Comparison of ENCODE assay signal across 21 cellular contexts in genomic region chr1:182377175-182377574, GRCh38. TPM values are rescaled to one million over a fixed set of nuclear protein-coding genes. Genes with fewer than 3 reads are reported as not detected.
DNase-seq lines count a peak whose midpoint lies in the region; ATAC-seq and TF ChIP-seq lines count a peak whose summit lies in the region.
"Had no signal": no experiment of that assay in that cellular context is flagged by ENCODE, and none has a peak within 500 bp of the region (broad histone marks: within the 10 kb centered on the region; RNA-seq: fewer than 3 reads in every experiment).

No MANE protein-coding gene starts in this region.

- no peaks in the 10 kb centered on the region for H3K9me3 Mint-ChIP-seq in activated CD8-positive, alpha-beta T cell treated with anti-CD3 and anti-CD28 coated beads, Interleukin-2, amount 10 ng/mL, durations not matched to agents 7 days and 5 days (ENCODE audit: insufficient read depth)

- H3K27ac Mint-ChIP-seq in activated CD8-positive, alpha-beta T cell treated with anti-CD3 and anti-CD28 coated beads, Interleukin-2, amount 10 ng/mL, durations not matched to agents 7 days and 5 days: no peak overlapping the region

- ATAC-seq in esophagus mucosa (peak; percentile 74), psoas muscle (peak in 2 of 4 donors; percentile 5 to 36), HG03354 (IDR thresholded peaks at IDR 0.05; ENCODE audit: poor library complexity, severe bottlenecking, unreplicated experiment) (no peak)
- ATAC-seq in activated CD8-positive, alpha-beta T cell treated with anti-CD3 and anti-CD28 coated beads, Interleukin-2, amount 10 ng/mL, durations not matched to agents 7 days and 5 days: no peak
- ATAC-seq: K562 had no signal

- H3K27me3 Mint-ChIP-seq in activated CD8-positive, alpha-beta T cell treated with anti-CD3 and anti-CD28 coated beads, Interleukin-2, amount 10 ng/mL, durations not matched to agents 7 days and 5 days (ENCODE audit: low read depth): peaks cover 1% of the 10 kb centered on the region

- peaks cover 11% of the 10 kb centered on the region for H3K4me1 ChIP-seq in psoas muscle
- H3K4me1 ChIP-seq: HAP-1 had no signal

- DNase-seq in ELR (ENCODE audit: low read depth) (peak; percentile 43), NCI-H226 (peak; percentile 29), psoas muscle (no peak), activated gamma-delta T cell treated with Interleukin-2 at 50 U/mL for 16 hours (no peak), OCI-M2 (lab: John Stamatoyannopoulos, UW; ENCODE audit: unreplicated experiment) (no peak)
- DNase-seq in activated CD8-positive, alpha-beta T cell treated with anti-CD3 and anti-CD28 coated beads, Interleukin-2, amount 10 ng/mL, durations not matched to agents 7 days and 5 days: no peak
- DNase-seq: DMS79, MV-4-11, NCI-H1694 treated with DMSO at 0.1 percent for 48 hours, NCI-H2107, NCI-H524, NCI-H82, OCI-M1 had no signal

- no peak overlapping the region for H3K4me3 Mint-ChIP-seq in activated CD8-positive, alpha-beta T cell treated with anti-CD3 and anti-CD28 coated beads, Interleukin-2, amount 10 ng/mL, durations not matched to agents 7 days and 5 days

- H3K27me3 ChIP-seq in psoas muscle (ENCODE audit: insufficient read depth in 3 of 3, low read length in 2 of 3): no peaks in the 10 kb centered on the region

- intact Hi-C loops in psoas muscle (cut with DNase I): no loop called here

- POLR2A ChIA-PET in activated CD8-positive, alpha-beta T cell treated with anti-CD3 and anti-CD28 coated beads, Interleukin-2, amount 10 ng/mL, durations not matched to agents 7 days and 5 days (lab: Charles Lee): no interaction called here

- H3K36me3 Mint-ChIP-seq in activated CD8-positive, alpha-beta T cell treated with anti-CD3 and anti-CD28 coated beads, Interleukin-2, amount 10 ng/mL, durations not matched to agents 7 days and 5 days (ENCODE audit: low read depth): peaks cover 5% of the 10 kb centered on the region

- no peaks in the 10 kb centered on the region for H3K9me3 ChIP-seq in psoas muscle
- H3K9me3 ChIP-seq: HAP-1 had no signal

- peaks cover 0 to 6% of the 10 kb centered on the region in 2 donors for H3K36me3 ChIP-seq in psoas muscle (ENCODE audit: insufficient read depth in 1 of 2, low read depth in 1 of 2)

- no peak overlapping the region for H3K4me3 ChIP-seq in psoas muscle
- H3K4me3 ChIP-seq: HAP-1, K562 had no signal

- H3K4me1 Mint-ChIP-seq in activated CD8-positive, alpha-beta T cell treated with anti-CD3 and anti-CD28 coated beads, Interleukin-2, amount 10 ng/mL, durations not matched to agents 7 days and 5 days (ENCODE audit: low read depth): peaks cover 1% of the 10 kb centered on the region

- TF ChIP-seq CTCF in psoas muscle (IDR thresholded peaks at IDR 0.05): no peak

- peak overlapping the region; percentile 72 for H3K27ac ChIP-seq in psoas muscle
- H3K27ac ChIP-seq: C4-2B had no signal

- CTCF ChIA-PET in activated CD8-positive, alpha-beta T cell treated with anti-CD3 and anti-CD28 coated beads, Interleukin-2, amount 10 ng/mL, durations not matched to agents 7 days and 5 days (lab: Charles Lee): interaction anchor here (0.9 to 1.9 kb wide), 4 partner anchors 13 to 292 kb away, joined by 3 to 8 read pairs (median 4); no protein-coding TSS in a partner anchor

RNA-seq across cellular contexts. Expression of gene GLUL, which starts 14.4 kb away (rescaled TPM):
- 435 TPM for total RNA-seq in esophagus mucosa
- total RNA-seq in psoas muscle: 1,000 to 10,000 TPM; 1,167 to 6,689 (median 3,344) TPM
- 1,000 to 10,000 TPM; 1,157 to 3,633 (median 2,051) TPM for polyA plus RNA-seq in psoas muscle
- 10 to 100 TPM; 97.5 to 98.0 TPM for total RNA-seq in activated CD8-positive, alpha-beta T cell treated with anti-CD3 and anti-CD28 coated beads, Interleukin-2, amount 10 ng/mL, durations not matched to agents 7 days and 5 days

RNA-seq across cellular contexts. Expression of gene TEDDM1, which starts 23.3 kb away (rescaled TPM):
- total RNA-seq in esophagus mucosa: not detected
- not detected for total RNA-seq in psoas muscle
- polyA plus RNA-seq in psoas muscle: not detected
- not detected for total RNA-seq in activated CD8-positive, alpha-beta T cell treated with anti-CD3 and anti-CD28 coated beads, Interleukin-2, amount 10 ng/mL, durations not matched to agents 7 days and 5 days
- total RNA-seq: A673, G401, K562, SK-MEL-5 had no signal
- polyA plus RNA-seq: K562 had no signal

Comparison
In these comparisons a context has a peak if more than half of its experiments do, and no peak if none do; other contexts are left out.
1. DNase-seq: peak in ELR (single experiment) and NCI-H226 (single experiment); none in psoas muscle (0 of 2), activated CD8-positive, alpha-beta T cell treated with anti-CD3 and anti-CD28 coated beads, Interleukin-2, amount 10 ng/mL, durations not matched to agents 7 days and 5 days (single experiment), activated gamma-delta T cell treated with Interleukin-2 at 50 U/mL for 16 hours (single experiment) and OCI-M2 (single experiment).